Comparison of ENCODE assay signal across 8 cellular contexts in the genomic region with DNA sequence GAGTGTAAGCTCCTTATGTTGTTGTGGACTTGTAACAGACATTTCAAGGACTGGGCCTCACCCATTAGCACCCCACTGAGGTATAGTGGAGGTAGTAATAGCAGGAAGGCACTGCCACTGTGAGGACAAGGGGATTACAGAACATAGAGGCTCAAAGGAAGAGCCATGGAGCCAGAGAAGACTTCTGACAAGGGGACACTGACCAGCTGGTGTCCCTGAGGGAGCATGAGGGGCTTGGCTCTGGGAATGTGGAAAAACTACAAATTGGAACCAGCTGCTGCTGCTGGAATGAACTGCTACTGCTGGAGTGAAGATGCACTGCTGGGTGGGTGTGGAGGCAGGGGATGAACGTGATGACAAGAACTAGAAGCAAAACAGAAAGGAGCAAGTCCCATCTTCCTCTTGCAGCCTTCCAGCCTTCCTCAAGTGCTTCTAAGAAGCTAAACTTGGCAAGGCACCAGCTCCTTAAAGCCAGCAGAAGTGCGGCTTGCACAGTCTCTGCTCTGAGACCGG.
DNase-seq lines count a peak whose midpoint lies in the region; ATAC-seq, FAIRE-seq and TF ChIP-seq lines count a peak whose summit lies in the region.

No MANE protein-coding gene starts in this region.

- no peak for TF ChIP-seq CTCF in WTC11 (IDR thresholded peaks at IDR 0.05)
- no peak for TF ChIP-seq CTCF in hepatocyte (IDR thresholded peaks at IDR 0.05; ENCODE audit: poor library complexity)
- TF ChIP-seq CTCF in D721Med (IDR thresholded peaks at IDR 0.05; ENCODE audit: insufficient read depth, missing control alignments), result no peak

- H4K20me1 ChIP-seq in hepatocyte (ENCODE audit: insufficient read depth, poor library complexity, severe bottlenecking), result no peaks in the 10 kb centered on the region

- WGBS in hepatocyte (ENCODE audit: low lambda C conversion rate, missing lambda C conversion rate), result 52% methylated on average over 3 of the region's 3 CpGs

- no peaks in the 10 kb centered on the region for H3K9me2 ChIP-seq in hepatocyte (replicated peaks; ENCODE audit: insufficient read depth)

- DNase-seq in WTC11 (ENCODE audit: low spot score), result no peak
- peak; percentile 48 for DNase-seq in hepatocyte (ENCODE audit: low spot score)
- DNase-seq in sciatic nerve (ENCODE audit: low spot score), result peak; percentile 63
- no peak for DNase-seq in stimulated activated CD4-positive, alpha-beta T cell treated with anti-CD3 and anti-CD28 coated beads, Interleukin-1b, Interleukin-23, amount 100 ng/mL, for 48 hours
- DNase-seq in DMS153 (lab: John Stamatoyannopoulos, UW), result no peak
- no peak for DNase-seq in OCI-M1 (lab: John Stamatoyannopoulos, UW)
- DNase-seq in D721Med (ENCODE audit: insufficient read length, low spot score), result no peak

- H3K4me3 ChIP-seq in hepatocyte, result no peak overlapping the region

- no peak for FAIRE-seq in D721Med (lab: Jason Lieb, UNC)

- H3K9me3 Mint-ChIP-seq in WTC11, result no peaks in the 10 kb centered on the region

- ATAC-seq in GM19395 (IDR thresholded peaks at IDR 0.05; ENCODE audit: unreplicated experiment) (peak; percentile 47), WTC11 (peak; percentile 62), sciatic nerve (peak; percentile 72)

- H3K4me2 ChIP-seq in hepatocyte, result peak overlapping the region; percentile 33

- H3K27me3 Mint-ChIP-seq in WTC11 (ENCODE audit: low read depth), result no peaks in the 10 kb centered on the region

- no peaks in the 10 kb centered on the region for H3K9me3 ChIP-seq in hepatocyte (ENCODE audit: low read depth)

- peaks cover 42% of the 10 kb centered on the region for H3K4me1 Mint-ChIP-seq in WTC11

- no peak overlapping the region for H3K4me3 Mint-ChIP-seq in WTC11

- H3K79me2 ChIP-seq in hepatocyte, result peaks cover 47% of the 10 kb centered on the region

- POLR2A ChIA-PET in WTC11 (lab: Charles Lee), result no interaction called here

- no peaks in the 10 kb centered on the region for H3K27me3 ChIP-seq in hepatocyte

- peak overlapping the region; percentile 31; the same call in 1 of the 2 replicates for H3K27ac Mint-ChIP-seq in WTC11

- intact Hi-C loops in sciatic nerve (cut with DNase I), result no loop called here

- peak overlapping the region; percentile 55 for H3K27ac ChIP-seq in hepatocyte

- H2AFZ ChIP-seq in hepatocyte, result no peak overlapping the region

- peaks cover 51% of the 10 kb centered on the region for H3K4me1 ChIP-seq in hepatocyte (ENCODE audit: insufficient read depth)

- CTCF ChIA-PET in WTC11 (lab: Charles Lee), result interaction anchor here (0.6 to 1.3 kb wide), 2 partner anchors 32 to 146 kb away, joined by 3 to 4 read pairs; no protein-coding TSS in a partner anchor

- no peaks in the 10 kb centered on the region for H3K36me3 ChIP-seq in hepatocyte (replicated peaks; ENCODE audit: insufficient read depth, low read depth)

- H3K36me3 Mint-ChIP-seq in WTC11, result no peaks in the 10 kb centered on the region

TF ChIP-seq in WTC11, 78 proteins besides CTCF, POLR2A, EP300 and RAD21 (continues in another document):
- TF ChIP-seq, protein P1, sequence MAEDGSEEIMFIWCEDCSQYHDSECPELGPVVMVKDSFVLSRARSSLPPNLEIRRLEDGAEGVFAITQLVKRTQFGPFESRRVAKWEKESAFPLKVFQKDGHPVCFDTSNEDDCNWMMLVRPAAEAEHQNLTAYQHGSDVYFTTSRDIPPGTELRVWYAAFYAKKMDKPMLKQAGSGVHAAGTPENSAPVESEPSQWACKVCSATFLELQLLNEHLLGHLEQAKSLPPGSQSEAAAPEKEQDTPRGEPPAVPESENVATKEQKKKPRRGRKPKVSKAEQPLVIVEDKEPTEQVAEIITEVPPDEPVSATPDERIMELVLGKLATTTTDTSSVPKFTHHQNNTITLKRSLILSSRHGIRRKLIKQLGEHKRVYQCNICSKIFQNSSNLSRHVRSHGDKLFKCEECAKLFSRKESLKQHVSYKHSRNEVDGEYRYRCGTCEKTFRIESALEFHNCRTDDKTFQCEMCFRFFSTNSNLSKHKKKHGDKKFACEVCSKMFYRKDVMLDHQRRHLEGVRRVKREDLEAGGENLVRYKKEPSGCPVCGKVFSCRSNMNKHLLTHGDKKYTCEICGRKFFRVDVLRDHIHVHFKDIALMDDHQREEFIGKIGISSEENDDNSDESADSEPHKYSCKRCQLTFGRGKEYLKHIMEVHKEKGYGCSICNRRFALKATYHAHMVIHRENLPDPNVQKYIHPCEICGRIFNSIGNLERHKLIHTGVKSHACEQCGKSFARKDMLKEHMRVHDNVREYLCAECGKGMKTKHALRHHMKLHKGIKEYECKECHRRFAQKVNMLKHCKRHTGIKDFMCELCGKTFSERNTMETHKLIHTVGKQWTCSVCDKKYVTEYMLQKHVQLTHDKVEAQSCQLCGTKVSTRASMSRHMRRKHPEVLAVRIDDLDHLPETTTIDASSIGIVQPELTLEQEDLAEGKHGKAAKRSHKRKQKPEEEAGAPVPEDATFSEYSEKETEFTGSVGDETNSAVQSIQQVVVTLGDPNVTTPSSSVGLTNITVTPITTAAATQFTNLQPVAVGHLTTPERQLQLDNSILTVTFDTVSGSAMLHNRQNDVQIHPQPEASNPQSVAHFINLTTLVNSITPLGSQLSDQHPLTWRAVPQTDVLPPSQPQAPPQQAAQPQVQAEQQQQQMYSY (CRISPR knock-in tag; IDR thresholded peaks at IDR 0.05), result no peak
- no peak for TF ChIP-seq GRHL2 (CRISPR knock-in tag; IDR thresholded peaks at IDR 0.05; ENCODE audit: insufficient replicate concordance, severe bottlenecking)
- TF ChIP-seq IRF2 (CRISPR knock-in tag; IDR thresholded peaks at IDR 0.05; ENCODE audit: borderline replicate concordance, low read depth), result no peak
- no peak for TF ChIP-seq TCF7 (CRISPR knock-in tag; IDR thresholded peaks at IDR 0.05; ENCODE audit: low read depth)
- TF ChIP-seq CDX4 (CRISPR knock-in tag; IDR thresholded peaks at IDR 0.05; ENCODE audit: borderline replicate concordance), result no peak
- TF ChIP-seq ZNF263 (CRISPR knock-in tag; IDR thresholded peaks at IDR 0.05; ENCODE audit: low read depth), result no peak
- TF ChIP-seq, protein P2, sequence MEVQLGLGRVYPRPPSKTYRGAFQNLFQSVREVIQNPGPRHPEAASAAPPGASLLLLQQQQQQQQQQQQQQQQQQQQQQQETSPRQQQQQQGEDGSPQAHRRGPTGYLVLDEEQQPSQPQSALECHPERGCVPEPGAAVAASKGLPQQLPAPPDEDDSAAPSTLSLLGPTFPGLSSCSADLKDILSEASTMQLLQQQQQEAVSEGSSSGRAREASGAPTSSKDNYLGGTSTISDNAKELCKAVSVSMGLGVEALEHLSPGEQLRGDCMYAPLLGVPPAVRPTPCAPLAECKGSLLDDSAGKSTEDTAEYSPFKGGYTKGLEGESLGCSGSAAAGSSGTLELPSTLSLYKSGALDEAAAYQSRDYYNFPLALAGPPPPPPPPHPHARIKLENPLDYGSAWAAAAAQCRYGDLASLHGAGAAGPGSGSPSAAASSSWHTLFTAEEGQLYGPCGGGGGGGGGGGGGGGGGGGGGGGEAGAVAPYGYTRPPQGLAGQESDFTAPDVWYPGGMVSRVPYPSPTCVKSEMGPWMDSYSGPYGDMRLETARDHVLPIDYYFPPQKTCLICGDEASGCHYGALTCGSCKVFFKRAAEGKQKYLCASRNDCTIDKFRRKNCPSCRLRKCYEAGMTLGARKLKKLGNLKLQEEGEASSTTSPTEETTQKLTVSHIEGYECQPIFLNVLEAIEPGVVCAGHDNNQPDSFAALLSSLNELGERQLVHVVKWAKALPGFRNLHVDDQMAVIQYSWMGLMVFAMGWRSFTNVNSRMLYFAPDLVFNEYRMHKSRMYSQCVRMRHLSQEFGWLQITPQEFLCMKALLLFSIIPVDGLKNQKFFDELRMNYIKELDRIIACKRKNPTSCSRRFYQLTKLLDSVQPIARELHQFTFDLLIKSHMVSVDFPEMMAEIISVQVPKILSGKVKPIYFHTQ (CRISPR knock-in tag; IDR thresholded peaks at IDR 0.05), result no peak
- TF ChIP-seq FOXJ3 (CRISPR knock-in tag; IDR thresholded peaks at IDR 0.05; ENCODE audit: borderline replicate concordance), result no peak
- no peak for TF ChIP-seq ETV6 (CRISPR knock-in tag; IDR thresholded peaks at IDR 0.05)
- TF ChIP-seq NFATC4 (CRISPR knock-in tag; IDR thresholded peaks at IDR 0.05), result no peak
- TF ChIP-seq PREB (CRISPR knock-in tag; IDR thresholded peaks at IDR 0.05; ENCODE audit: borderline replicate concordance), result no peak
- no peak for TF ChIP-seq ZMAT4 (CRISPR knock-in tag; IDR thresholded peaks at IDR 0.05)
- TF ChIP-seq, protein P3, sequence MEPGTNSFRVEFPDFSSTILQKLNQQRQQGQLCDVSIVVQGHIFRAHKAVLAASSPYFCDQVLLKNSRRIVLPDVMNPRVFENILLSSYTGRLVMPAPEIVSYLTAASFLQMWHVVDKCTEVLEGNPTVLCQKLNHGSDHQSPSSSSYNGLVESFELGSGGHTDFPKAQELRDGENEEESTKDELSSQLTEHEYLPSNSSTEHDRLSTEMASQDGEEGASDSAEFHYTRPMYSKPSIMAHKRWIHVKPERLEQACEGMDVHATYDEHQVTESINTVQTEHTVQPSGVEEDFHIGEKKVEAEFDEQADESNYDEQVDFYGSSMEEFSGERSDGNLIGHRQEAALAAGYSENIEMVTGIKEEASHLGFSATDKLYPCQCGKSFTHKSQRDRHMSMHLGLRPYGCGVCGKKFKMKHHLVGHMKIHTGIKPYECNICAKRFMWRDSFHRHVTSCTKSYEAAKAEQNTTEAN (CRISPR knock-in tag; IDR thresholded peaks at IDR 0.05), result no peak
- no peak for TF ChIP-seq TEAD1 (CRISPR knock-in tag; IDR thresholded peaks at IDR 0.05)

Comparison
In these comparisons a context has a peak if more than half of its experiments do, and no peak if none do; other contexts are left out.
1. DNase-seq: peak in hepatocyte (single experiment) and sciatic nerve (single experiment); none in WTC11 (single experiment), stimulated activated CD4-positive, alpha-beta T cell treated with anti-CD3 and anti-CD28 coated beads, Interleukin-1b, Interleukin-23, amount 100 ng/mL, for 48 hours (single experiment), DMS153 (single experiment), OCI-M1 (single experiment) and D721Med (single experiment).
2. Peak in every context shown above with its lines, with median percentiles within 50 percentile points of each other: ATAC-seq.